In the genomic region with DNA sequence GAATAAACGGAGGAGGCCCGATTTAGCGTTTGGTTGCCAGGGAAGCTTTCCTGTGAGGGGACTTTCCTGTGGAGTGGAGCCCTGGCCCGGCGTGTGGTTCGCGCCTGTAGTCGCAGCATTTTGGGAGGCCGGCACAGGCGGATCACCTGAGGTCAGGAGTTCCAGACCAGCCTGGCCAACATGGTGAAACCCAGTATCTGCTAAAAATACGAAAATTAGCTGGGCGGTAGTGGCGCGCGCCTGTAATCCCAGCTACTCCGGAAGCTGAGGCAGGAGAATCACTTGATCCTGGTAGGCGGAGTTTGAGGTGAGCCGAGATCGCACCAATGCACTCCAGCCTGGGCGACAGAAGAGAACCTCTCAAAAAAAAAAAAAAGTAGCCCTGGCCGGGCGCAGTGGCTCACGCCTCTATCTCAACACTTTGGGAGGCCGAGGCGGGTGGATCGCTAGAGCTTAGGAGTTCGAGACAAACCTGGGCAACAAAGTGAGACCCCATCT, we compare ENCODE assay signal across 12 cellular contexts. TPM values are rescaled to one million over a fixed set of nuclear protein-coding genes. Genes with fewer than 3 reads are reported as not detected.
DNase-seq lines count a peak whose midpoint lies in the region; TF ChIP-seq lines count a peak whose summit lies in the region.
"Had no signal": no experiment of that assay in that cellular context is flagged by ENCODE, and none has a peak within 500 bp of the region (broad histone marks: within the 10 kb centered on the region; RNA-seq: fewer than 3 reads in every experiment).

No MANE protein-coding gene starts in this region.

- TF ChIP-seq EP300 in transverse colon (IDR thresholded peaks at IDR 0.05; ENCODE audit: low read depth), result no peak

- H3K4me2 ChIP-seq in Karpas-422 (ENCODE audit: low read depth, low read length, poor library complexity, severe bottlenecking), result no peak overlapping the region

- H3K9me3 Mint-ChIP-seq in MCF 10A (ENCODE audit: unreplicated experiment) (no peaks in the 10 kb centered on the region), type B pancreatic cell (no peaks in the 10 kb centered on the region)

- H2AFZ ChIP-seq in Karpas-422 (ENCODE audit: low read length), result no peak overlapping the region

- TF ChIP-seq POLR2A in breast epithelium (IDR thresholded peaks at IDR 0.05), result no peak
- no peak for TF ChIP-seq POLR2A in transverse colon (IDR thresholded peaks at IDR 0.05)

- CTCF ChIA-PET in MCF 10A (lab: Yijun Ruan, JAX) (interaction anchor here (1.7 kb wide), 1 partner anchor 12 kb away, joined by 7 read pairs; no protein-coding TSS in a partner anchor), RWPE1 (lab: Yijun Ruan, JAX) (interaction anchor here (0.6 to 0.7 kb wide), 2 partner anchors 12 to 168 kb away, joined by 4 read pairs; no protein-coding TSS in a partner anchor)

- no peak overlapping the region for H3K27ac Mint-ChIP-seq in MCF 10A (ENCODE audit: low read depth, unreplicated experiment)
- H3K27ac Mint-ChIP-seq in type B pancreatic cell, result no peak overlapping the region

- H3K36me3 Mint-ChIP-seq in MCF 10A (ENCODE audit: insufficient read depth, unreplicated experiment) (peaks cover 6% of the 10 kb centered on the region), type B pancreatic cell (no peaks in the 10 kb centered on the region)

- TF ChIP-seq CTCF in MCF 10A (IDR thresholded peaks at IDR 0.05; ENCODE audit: unreplicated experiment) (no peak), breast epithelium (IDR thresholded peaks at IDR 0.05) (no peak), RWPE1 (conservative IDR thresholded peaks at IDR 0.05; ENCODE audit: low read depth) (no peak), type B pancreatic cell (conservative IDR thresholded peaks at IDR 0.05) (no peak), transverse colon (IDR thresholded peaks at IDR 0.05) (no peak)

- H3K36me3 ChIP-seq in breast epithelium (no peaks in the 10 kb centered on the region), Karpas-422 (ENCODE audit: insufficient read depth, low read length) (no peaks in the 10 kb centered on the region), transverse colon (no peaks in the 10 kb centered on the region)

- POLR2A ChIA-PET in MCF 10A (lab: Yijun Ruan, JAX), result interaction anchor here (1.9 to 4.4 kb wide), 2 partner anchors 13 to 21 kb away, joined by 8 to 70 read pairs; a partner anchor contains a TSS
- POLR2A ChIA-PET in RWPE1 (lab: Yijun Ruan, JAX; ENCODE audit: low non-redundant PET), result interaction anchor here (0.6 kb wide), 2 partner anchors 15 to 27 kb away, joined by 4 to 5 read pairs; a partner anchor contains a TSS

- no peaks in the 10 kb centered on the region for H4K20me1 ChIP-seq in Karpas-422 (ENCODE audit: insufficient read depth, low read depth, low read length)

- 25 to 57% methylated on average over 15 to 24 of the region's 27 CpGs for WGBS in transverse colon (ENCODE audit: low coverage in 1 of 2), 2 donors

- no peaks in the 10 kb centered on the region for H3K27me3 Mint-ChIP-seq in MCF 10A (ENCODE audit: insufficient read depth, unreplicated experiment)
- H3K27me3 Mint-ChIP-seq in type B pancreatic cell, result peaks cover 74% of the 10 kb centered on the region

- in situ Hi-C loops in transverse colon (cut with MboI; ENCODE audit: low pct_ligation_motif_present in 1 of 4, low pct_unique_long_range_greater_than_20kb in 1 of 4, low sequenced_read_pairs in 3 of 4), result no loop called here

- no peaks in the 10 kb centered on the region for H3K4me1 Mint-ChIP-seq in MCF 10A (ENCODE audit: insufficient read depth, unreplicated experiment)
- no peaks in the 10 kb centered on the region for H3K4me1 Mint-ChIP-seq in type B pancreatic cell (ENCODE audit: unreplicated experiment)

- DNase-seq in MCF 10A (ENCODE audit: unreplicated experiment) (no peak), breast epithelium (ENCODE audit: low spot score in 2 of 2) (no peak), RWPE1 (ENCODE audit: low spot score) (no peak), epithelial cell of prostate (ENCODE audit: low read depth, low spot score) (no peak), type B pancreatic cell (ENCODE audit: extremely low spot score, unreplicated experiment) (no peak), Karpas-422 (no peak), transverse colon (no peak), occipital lobe (lab: John Stamatoyannopoulos, UW) (no peak)
- DNase-seq: activated CD4-positive, alpha-beta T cell treated with anti-CD3 and anti-CD28 coated beads for 4 hours; kidney; nucleus accumbens; Right ventricle myocardium superior had no signal

- H3K4me3 ChIP-seq in breast epithelium, result peak overlapping the region in 1 of 3 donors; percentile 70
- H3K4me3 ChIP-seq in Karpas-422 (ENCODE audit: low read length), result no peak overlapping the region
- H3K4me3 ChIP-seq in transverse colon, result no peak overlapping the region

- no peaks in the 10 kb centered on the region for H3K9me2 ChIP-seq in Karpas-422 (replicated peaks; ENCODE audit: insufficient read depth, low read length)

- H3K4me3 Mint-ChIP-seq in MCF 10A (ENCODE audit: unreplicated experiment) (peak overlapping the region; percentile 40), type B pancreatic cell (peak overlapping the region; percentile 74)

- no peak overlapping the region for H3K9ac ChIP-seq in Karpas-422 (ENCODE audit: low read length)

- BruUV-seq in MCF 10A (replicated peaks; lab: Mats Ljungman, UMichigan), result no TSS peak

- H3K9me3 ChIP-seq in breast epithelium, result no peaks in the 10 kb centered on the region
- H3K9me3 ChIP-seq in Karpas-422 (ENCODE audit: low read length), result no peaks in the 10 kb centered on the region
- no peaks in the 10 kb centered on the region for H3K9me3 ChIP-seq in transverse colon

- H3K4me1 ChIP-seq in breast epithelium, result peaks cover 7 to 8% of the 10 kb centered on the region in 2 donors
- no peaks in the 10 kb centered on the region for H3K4me1 ChIP-seq in Karpas-422 (ENCODE audit: low read length)
- peaks cover 4 to 27% (median 17%) of the 10 kb centered on the region in 4 donors for H3K4me1 ChIP-seq in transverse colon

- no peak overlapping the region for H3K27ac ChIP-seq in breast epithelium
- H3K27ac ChIP-seq in RWPE1, result peak overlapping the region; percentile 61
- H3K27ac ChIP-seq in epithelial cell of prostate, result peak overlapping the region; percentile 20
- H3K27ac ChIP-seq in Karpas-422 (ENCODE audit: low read length), result no peak overlapping the region
- no peak overlapping the region for H3K27ac ChIP-seq in transverse colon

- peaks cover 10 to 35% of the 10 kb centered on the region in 2 donors for H3K27me3 ChIP-seq in breast epithelium
- no peaks in the 10 kb centered on the region for H3K27me3 ChIP-seq in Karpas-422 (ENCODE audit: low read length)
- H3K27me3 ChIP-seq in transverse colon, result peaks cover 80% of the 10 kb centered on the region

- H3K79me2 ChIP-seq in Karpas-422 (ENCODE audit: low read length), result no peaks in the 10 kb centered on the region

- intact Hi-C loops in MCF 10A (cut with micrococcal nuclease), result no loop called here
- intact Hi-C loops in breast epithelium (cut with DNase I; ENCODE audit: low total_unique reads), result no loop called here
- intact Hi-C loops in transverse colon (cut with DNase I; ENCODE audit: low total_unique reads), result no loop called here

RNA-seq across cellular contexts. Expression of a gene that starts 6.9 kb away (rescaled TPM):
- 0.79 and 1.2 TPM in 2 replicates for total RNA-seq in MCF 10A (2022)
- total RNA-seq in breast epithelium, result 10 to 100 TPM in 1 of 3 donors, 1 to 10 TPM in 2; 5.6 to 26.2 (median 7.8) TPM
- total RNA-seq in type B pancreatic cell (ENCODE audit: low replicate concordance), result 1.6 and 3.1 TPM in 2 replicates
- 1.2 TPM in 1 of 2 replicates, not detected in the other for total RNA-seq in Karpas-422 (2014; rRNA removed; shearing (Covaris generic); ENCODE audit: low replicate concordance)
- total RNA-seq in transverse colon, result 10 to 100 TPM in 1 of 4 donors, 1 to 10 TPM in 3; 3.2 to 10.5 (median 4.1) TPM
- total RNA-seq in occipital lobe, result 5.1 TPM

RNA-seq across cellular contexts. Expression of a gene that starts 14.8 kb away (rescaled TPM):
- total RNA-seq in MCF 10A (2022) (2,247 and 2,362 TPM in 2 replicates), breast epithelium (1,000 to 10,000 TPM in 1 of 3 donors, 100 to 1,000 TPM in 2; 676 to 1,337 (median 789) TPM), type B pancreatic cell (ENCODE audit: low replicate concordance) (1,715 and 2,131 TPM in 2 replicates), transverse colon (100 to 1,000 TPM; 275 to 526 (median 413) TPM), occipital lobe (161 TPM)
- 1,155 and 2,638 TPM in 2 replicates for total RNA-seq in Karpas-422 (2014; rRNA removed; shearing (Covaris generic); ENCODE audit: low replicate concordance)

RNA-seq across cellular contexts. Expression of a gene that starts 14.9 kb away (rescaled TPM):
- total RNA-seq in MCF 10A (2022), result 83.2 and 91.8 TPM in 2 replicates
- total RNA-seq in breast epithelium, result 10 to 100 TPM; 23.2 to 27.5 (median 25.8) TPM
- total RNA-seq in type B pancreatic cell (ENCODE audit: low replicate concordance), result 46.8 and 52.5 TPM in 2 replicates
- 85.1 and 94.9 TPM in 2 replicates for total RNA-seq in Karpas-422 (2014; rRNA removed; shearing (Covaris generic); ENCODE audit: low replicate concordance)
- 10 to 100 TPM; 11.2 to 40.0 (median 18.6) TPM for total RNA-seq in transverse colon
- 10.5 TPM for total RNA-seq in occipital lobe

RNA-seq across cellular contexts. Expression of a gene that starts 27.8 kb away (rescaled TPM):
- total RNA-seq in MCF 10A (2022) (12.6 and 32.8 TPM in 2 replicates), breast epithelium (100 to 1,000 TPM in 2 of 3 donors, 10 to 100 TPM in 1; 90.9 to 186 (median 118) TPM), type B pancreatic cell (ENCODE audit: low replicate concordance) (4.2 and 4.7 TPM in 2 replicates), transverse colon (100 to 1,000 TPM in 1 of 4 donors, 10 to 100 TPM in 1, 1 to 10 TPM in 2; 2.3 to 123 (median 10.3) TPM), occipital lobe (0.94 TPM)
- total RNA-seq in Karpas-422 (2014; rRNA removed; shearing (Covaris generic); ENCODE audit: low replicate concordance), result not detected in 2 replicates

RNA-seq across cellular contexts. Expression of a gene that starts 28.0 kb away (rescaled TPM):
- total RNA-seq in MCF 10A (2022) (39.2 and 68.8 TPM in 2 replicates), breast epithelium (10 to 100 TPM; 26.9 to 98.6 (median 30.9) TPM), type B pancreatic cell (ENCODE audit: low replicate concordance) (22.7 and 52.3 TPM in 2 replicates), transverse colon (10 to 100 TPM in 3 of 4 donors, 1 to 10 TPM in 1; 9.4 to 73.2 (median 41.0) TPM), occipital lobe (13.4 TPM)
- 16.0 and 29.4 TPM in 2 replicates for total RNA-seq in Karpas-422 (2014; rRNA removed; shearing (Covaris generic); ENCODE audit: low replicate concordance)

Comparison
In these comparisons a context has a peak if more than half of its experiments do, and no peak if none do; other contexts are left out.
1. H3K27ac ChIP-seq: peak in RWPE1 (single experiment) and epithelial cell of prostate (single experiment); none in breast epithelium (0 of 2), Karpas-422 (single experiment) and transverse colon (0 of 4).